Comparison of ENCODE assay signal across 27 cellular contexts in the genomic region with DNA sequence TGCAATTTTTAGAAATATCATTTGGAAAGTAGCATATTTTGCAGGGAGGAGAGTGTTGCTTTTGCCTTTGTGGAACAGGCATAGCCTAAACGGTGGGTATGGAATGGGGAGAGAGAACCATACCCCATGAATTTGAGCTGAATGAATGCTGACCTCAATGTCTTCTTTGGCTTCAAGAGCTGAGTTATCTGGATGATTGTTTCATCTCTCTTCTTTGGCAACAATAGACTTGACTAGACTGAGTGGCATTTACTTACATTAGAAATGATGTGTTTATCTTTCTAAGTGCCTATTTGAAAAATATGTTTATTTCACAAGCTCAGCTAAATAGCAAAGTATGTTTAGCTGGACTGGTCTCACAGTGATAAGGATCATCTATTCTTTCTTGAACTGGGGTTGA.
"Had no signal": no experiment of that assay in that cellular context is flagged by ENCODE, and none has a peak within 500 bp of the region (broad histone marks: within the 10 kb centered on the region; RNA-seq: fewer than 3 reads in every experiment).

No MANE protein-coding gene starts in this region.

- H3K4me1 ChIP-seq: esophagus muscularis mucosa, gastroesophageal sphincter, heart right ventricle had no signal

- ATAC-seq: activated CD8-positive, alpha-beta memory T cell treated with anti-CD3 and anti-CD28 coated beads, Interleukin-2, amount 10 ng/mL, durations not matched to agents 7 days and 5 days; activated CD8-positive, alpha-beta T cell treated with anti-CD3 and anti-CD28 coated beads, Interleukin-2, amount 10 ng/mL, durations not matched to agents 7 days and 5 days; activated naive CD8-positive, alpha-beta T cell treated with anti-CD3 and anti-CD28 coated beads, Interleukin-2, amount 50 U/mL, for 24 hours; effector memory CD8-positive, alpha-beta T cell; gastroesophageal sphincter; heart right ventricle had no signal

- H3K27me3 ChIP-seq: brain microvascular endothelial cell, dorsolateral prefrontal cortex, esophagus muscularis mucosa, gastroesophageal sphincter, heart right ventricle had no signal

- H3K36me3 ChIP-seq: brain microvascular endothelial cell, esophagus muscularis mucosa, heart right ventricle had no signal

- DNase-seq: activated CD4-positive, alpha-beta memory T cell treated with anti-CD3 and anti-CD28 coated beads for 36 hours; activated CD4-positive, alpha-beta T cell treated with anti-CD3 and anti-CD28 coated beads for 36 hours; activated CD4-positive, alpha-beta T cell treated with anti-CD3 and anti-CD28 coated beads, Interleukin-2, amount 10 ng/mL, durations not matched to agents 24 days and 14 days; activated CD4-positive, CD25-positive, alpha-beta regulatory T cell; activated CD4-positive, CD25-positive, alpha-beta regulatory T cell treated with anti-CD3 and anti-CD28 coated beads, Interleukin-2, amount 50 U/mL, for 72 hours; activated CD8-positive, alpha-beta memory T cell treated with anti-CD3 and anti-CD28 coated beads, Interleukin-2, amount 10 ng/mL, durations not matched to agents 7 days and 5 days; activated CD8-positive, alpha-beta memory T cell treated with anti-CD3 and anti-CD28 coated beads, Interleukin-2, amount 50 U/mL, for 4 hours; activated CD8-positive, alpha-beta T cell treated with anti-CD3 and anti-CD28 coated beads, Interleukin-2, amount 10 ng/mL, durations not matched to agents 7 days and 5 days; activated effector memory CD4-positive, alpha-beta T cell treated with anti-CD3 and anti-CD28 coated beads, Interleukin-2, amount 50 U/mL, for 16 hours; activated naive CD4-positive, alpha-beta T cell treated with anti-CD3 and anti-CD28 coated beads for 36 hours; activated naive CD8-positive, alpha-beta T cell treated with anti-CD3 and anti-CD28 coated beads for 36 hours; activated naive CD8-positive, alpha-beta T cell treated with anti-CD3 and anti-CD28 coated beads, Interleukin-2, amount 50 U/mL, for 24 hours; activated T-cell treated with anti-CD3 and anti-CD28 coated beads, Interleukin-2, amount 50 U/mL, for 1 hour; activated T-cell treated with anti-CD3 and anti-CD28 coated beads, Interleukin-2, amount 50 U/mL, for 48 hours; amniotic stem cell; anterior cingulate cortex; brain microvascular endothelial cell; dorsolateral prefrontal cortex; effector CD4-positive, alpha-beta T cell; effector memory CD8-positive, alpha-beta T cell; erythroblast; foreskin melanocyte; heart right ventricle; T-helper 2 cell had no signal

- H3K9me3 ChIP-seq: esophagus muscularis mucosa, gastroesophageal sphincter had no signal

- H3K4me3 ChIP-seq: coronary artery, dorsolateral prefrontal cortex, esophagus muscularis mucosa, gastroesophageal sphincter, heart right ventricle had no signal

- H3K27ac ChIP-seq: brain microvascular endothelial cell, coronary artery, esophagus muscularis mucosa, gastroesophageal sphincter, heart right ventricle had no signal
